9 cellular contexts compared by ENCODE assay signal in genomic region chr22:30423296-30423958, GRCh38. TPM values are rescaled to one million over a fixed set of nuclear protein-coding genes. Genes with fewer than 3 reads are reported as not detected.
DNase-seq lines count a peak whose midpoint lies in the region; ATAC-seq and TF ChIP-seq lines count a peak whose summit lies in the region.
"Had no signal": no experiment of that assay in that cellular context is flagged by ENCODE, and none has a peak within 500 bp of the region (broad histone marks: within the 10 kb centered on the region; RNA-seq: fewer than 3 reads in every experiment).

No MANE protein-coding gene starts in this region.

- H3K4me3 Mint-ChIP-seq in Calu3 (ENCODE audit: low read depth, unreplicated experiment) (peak overlapping the region; percentile 95), nephron progenitor cell (peak overlapping the region; percentile 91)
- H3K4me3 Mint-ChIP-seq in activated CD4-positive, alpha-beta memory T cell treated with anti-CD3 and anti-CD28 coated beads, Interleukin-2, amount 10 ng/mL, durations not matched to agents 7 days and 5 days, result peak overlapping the region; percentile 94

- DNase-seq in Calu3 (peak; percentile 58), erythroblast (lab: John Stamatoyannopoulos, UW) (peak; percentile 74 to 79), nephron progenitor cell (no peak), upper lobe of right lung (peak; percentile 88)
- peak; percentile 57 for DNase-seq in activated CD4-positive, alpha-beta memory T cell treated with anti-CD3 and anti-CD28 coated beads, Interleukin-2, amount 10 ng/mL, durations not matched to agents 7 days and 5 days

- no peaks in the 10 kb centered on the region for H3K9me3 ChIP-seq in upper lobe of right lung

- BruUV-seq in Calu3 (replicated peaks; lab: Mats Ljungman, UMichigan), result no TSS peak

- H3K79me2 ChIP-seq in KMS-11 (ENCODE audit: insufficient read depth, low read depth), result no peaks in the 10 kb centered on the region; the same call in 1 of the 2 replicates

- CTCF ChIA-PET in Calu3 (lab: Charles Lee), result interaction anchor here (0.6 to 2.7 kb wide), 7 partner anchors 26 to 355 kb away, joined by 4 to 12 read pairs (median 5); partner anchors contain the start of genes CCDC157, RNF215, SEC14L2 and SF3A1
- CTCF ChIA-PET in activated CD4-positive, alpha-beta memory T cell treated with anti-CD3 and anti-CD28 coated beads, Interleukin-2, amount 10 ng/mL, durations not matched to agents 7 days and 5 days (lab: Charles Lee), result interaction anchor here (0.6 to 6.9 kb wide), 20 partner anchors 9 to 212 kb away, joined by 3 to 100 read pairs (median 5); partner anchors contain the start of genes CASTOR1, CCDC157, PES1 and RNF215

- H3K36me3 ChIP-seq in KMS-11 (ENCODE audit: insufficient read depth), result no peaks in the 10 kb centered on the region
- peaks cover 6% of the 10 kb centered on the region for H3K36me3 ChIP-seq in upper lobe of right lung

- H3K36me3 Mint-ChIP-seq in Calu3 (ENCODE audit: insufficient read depth, unreplicated experiment), result peaks cover 80% of the 10 kb centered on the region
- peaks cover 37% of the 10 kb centered on the region for H3K36me3 Mint-ChIP-seq in activated CD4-positive, alpha-beta memory T cell treated with anti-CD3 and anti-CD28 coated beads, Interleukin-2, amount 10 ng/mL, durations not matched to agents 7 days and 5 days (ENCODE audit: low read depth)
- peaks cover 28% of the 10 kb centered on the region for H3K36me3 Mint-ChIP-seq in nephron progenitor cell (ENCODE audit: low read depth)

- peak overlapping the region; percentile 66 for H3K27ac ChIP-seq in KMS-11
- H3K27ac ChIP-seq in upper lobe of right lung, result peak overlapping the region; percentile 97

- intact Hi-C loops in Calu3 (cut with micrococcal nuclease; ENCODE audit: unreplicated experiment), result loop anchor here (2.0 kb wide), 1 partner anchor 27 kb away; the partner anchor contains the start of gene SEC14L2
- intact Hi-C loops in upper lobe of right lung (cut with DNase I), result no loop called here

- H3K4me2 ChIP-seq in KMS-11, result peak overlapping the region; percentile 38

- POLR2A ChIA-PET in activated CD4-positive, alpha-beta memory T cell treated with anti-CD3 and anti-CD28 coated beads, Interleukin-2, amount 10 ng/mL, durations not matched to agents 7 days and 5 days (lab: Charles Lee), result interaction anchor here (0.7 to 8.0 kb wide), 18 partner anchors 11 to 819 kb away, joined by 3 to 115 read pairs (median 5); partner anchors contain the start of genes CASTOR1, PES1, SEC14L2 and TBC1D10A

- H3K4me1 ChIP-seq in KMS-11 (ENCODE audit: low read depth, poor library complexity, severe bottlenecking) (peaks cover 28% of the 10 kb centered on the region), upper lobe of right lung (peaks cover 35% of the 10 kb centered on the region)

- H3K4me3 ChIP-seq in KMS-11 (IDR thresholded peaks at IDR 0.05; ENCODE audit: insufficient read depth, low read depth, low read length) (no peak overlapping the region), upper lobe of right lung (peak overlapping the region; percentile 74)

- H3K27me3 ChIP-seq in KMS-11 (ENCODE audit: insufficient read depth, low read depth) (no peaks in the 10 kb centered on the region), upper lobe of right lung (no peaks in the 10 kb centered on the region)

- no peaks in the 10 kb centered on the region for H3K27me3 Mint-ChIP-seq in Calu3 (ENCODE audit: unreplicated experiment)
- H3K27me3 Mint-ChIP-seq in activated CD4-positive, alpha-beta memory T cell treated with anti-CD3 and anti-CD28 coated beads, Interleukin-2, amount 10 ng/mL, durations not matched to agents 7 days and 5 days, result no peaks in the 10 kb centered on the region
- peaks cover 4% of the 10 kb centered on the region for H3K27me3 Mint-ChIP-seq in nephron progenitor cell (ENCODE audit: low read depth, poor library complexity)

- H2AFZ ChIP-seq in KMS-11 (ENCODE audit: low read depth), result peak overlapping the region; percentile 100

- peak; percentile 23 for ATAC-seq in GM21529 (IDR thresholded peaks at IDR 0.05; ENCODE audit: unreplicated experiment)
- peak; percentile 54 for ATAC-seq in upper lobe of right lung
- ATAC-seq in GM18858 (IDR thresholded peaks at IDR 0.05; ENCODE audit: unreplicated experiment), result no peak

- H4K20me1 ChIP-seq in KMS-11 (ENCODE audit: insufficient read depth), result no peaks in the 10 kb centered on the region

- H3K27ac Mint-ChIP-seq in Calu3 (ENCODE audit: unreplicated experiment) (peak overlapping the region; percentile 87), nephron progenitor cell (peak overlapping the region; percentile 98)
- peak overlapping the region; percentile 94 for H3K27ac Mint-ChIP-seq in activated CD4-positive, alpha-beta memory T cell treated with anti-CD3 and anti-CD28 coated beads, Interleukin-2, amount 10 ng/mL, durations not matched to agents 7 days and 5 days

- H3K9me3 Mint-ChIP-seq in Calu3 (ENCODE audit: low read depth, unreplicated experiment) (no peaks in the 10 kb centered on the region), nephron progenitor cell (no peaks in the 10 kb centered on the region)
- no peaks in the 10 kb centered on the region for H3K9me3 Mint-ChIP-seq in activated CD4-positive, alpha-beta memory T cell treated with anti-CD3 and anti-CD28 coated beads, Interleukin-2, amount 10 ng/mL, durations not matched to agents 7 days and 5 days

- TF ChIP-seq CTCF in Calu3 (IDR thresholded peaks at IDR 0.05; ENCODE audit: unreplicated experiment), result no peak
- TF ChIP-seq CTCF in KMS-11 (conservative IDR thresholded peaks at IDR 0.05; ENCODE audit: low read depth, low read length), result no peak
- TF ChIP-seq CTCF in nephron progenitor cell (IDR thresholded peaks at IDR 0.05), result no peak
- no peak for TF ChIP-seq CTCF in upper lobe of right lung (IDR thresholded peaks at IDR 0.05)

- peaks cover 50% of the 10 kb centered on the region for H3K4me1 Mint-ChIP-seq in Calu3 (ENCODE audit: low read depth, unreplicated experiment)
- H3K4me1 Mint-ChIP-seq in activated CD4-positive, alpha-beta memory T cell treated with anti-CD3 and anti-CD28 coated beads, Interleukin-2, amount 10 ng/mL, durations not matched to agents 7 days and 5 days, result peaks cover 55% of the 10 kb centered on the region
- H3K4me1 Mint-ChIP-seq in nephron progenitor cell, result peaks cover 53% of the 10 kb centered on the region

- TF ChIP-seq POLR2A in erythroblast (IDR thresholded peaks at IDR 0.05; ENCODE audit: low read length), result no peak

- peak overlapping the region; percentile 85 for H3K9ac ChIP-seq in KMS-11

RNA-seq across cellular contexts. Expression of gene MTFP1, which starts 2.1 kb away (rescaled TPM):
- total RNA-seq in Calu3 (2022) (30.5 and 33.6 TPM in 2 replicates), upper lobe of right lung (11.3 TPM)
- total RNA-seq in activated CD4-positive, alpha-beta memory T cell treated with anti-CD3 and anti-CD28 coated beads, Interleukin-2, amount 10 ng/mL, durations not matched to agents 7 days and 5 days, result 10 to 100 TPM; 49.5 to 52.1 TPM

RNA-seq across cellular contexts. Expression of gene SEC14L2, which starts 26.6 kb away (rescaled TPM):
- total RNA-seq in Calu3 (2022), result 32.1 and 39.1 TPM in 2 replicates
- 1 to 10 TPM; 5.6 to 7.4 TPM for total RNA-seq in activated CD4-positive, alpha-beta memory T cell treated with anti-CD3 and anti-CD28 coated beads, Interleukin-2, amount 10 ng/mL, durations not matched to agents 7 days and 5 days
- total RNA-seq in upper lobe of right lung, result 7.1 TPM

RNA-seq across cellular contexts. Expression of gene RNF215, which starts 36.2 kb away (rescaled TPM):
- total RNA-seq in Calu3 (2022) (42.5 and 48.8 TPM in 2 replicates), upper lobe of right lung (16.5 TPM)
- total RNA-seq in activated CD4-positive, alpha-beta memory T cell treated with anti-CD3 and anti-CD28 coated beads, Interleukin-2, amount 10 ng/mL, durations not matched to agents 7 days and 5 days, result 10 to 100 TPM; 12.2 to 13.3 TPM

RNA-seq across cellular contexts. Expression of gene SEC14L3, which starts 48.4 kb away (rescaled TPM):
- not detected in 2 replicates for total RNA-seq in Calu3 (2022)
- under 1 TPM in 1 of 2 experiments, not detected in 1; 0.25 TPM for total RNA-seq in activated CD4-positive, alpha-beta memory T cell treated with anti-CD3 and anti-CD28 coated beads, Interleukin-2, amount 10 ng/mL, durations not matched to agents 7 days and 5 days
- not detected for total RNA-seq in upper lobe of right lung
- total RNA-seq: T-helper 1 cell treated with Interleukin-12 subunit alpha and Interleukin-12 subunit beta and Interleukin-4 antibody, amounts not matched to agents 30 ng/mL and 1 ng/mL, for 36 hours had no signal
